15 cellular contexts compared by ENCODE assay signal in genomic region chr10:121137533-121137932, GRCh38.
"Had no signal": no experiment of that assay in that cellular context is flagged by ENCODE, and none has a peak within 500 bp of the region (broad histone marks: within the 10 kb centered on the region; RNA-seq: fewer than 3 reads in every experiment).

No MANE protein-coding gene starts in this region.

- H3K27me3 ChIP-seq: esophagus muscularis mucosa, gastrocnemius medialis, neutrophil, tibial nerve had no signal

- H3K36me3 ChIP-seq: esophagus muscularis mucosa, gastrocnemius medialis, heart right ventricle, neutrophil, tibial nerve had no signal

- H3K9me3 ChIP-seq: esophagus muscularis mucosa, gastrocnemius medialis, heart right ventricle, neutrophil had no signal

- H3K4me2 ChIP-seq: smooth muscle cell had no signal

- H3K4me1 ChIP-seq: gastrocnemius medialis, heart right ventricle had no signal

- H3K4me3 ChIP-seq: esophagus muscularis mucosa, gastrocnemius medialis, heart right ventricle, smooth muscle cell, tibial nerve had no signal

- H3K27ac ChIP-seq: epithelial cell of prostate, esophagus muscularis mucosa, gastrocnemius medialis, heart right ventricle, neutrophil, tibial nerve had no signal

- DNase-seq: cerebellar nuclear complex; effector memory CD8-positive, alpha-beta T cell; gastrocnemius medialis; heart right ventricle; hypothalamus; kidney glomerular epithelial cell; posterior cingulate gyrus; right cardiac atrium; stimulated activated CD4-positive, alpha-beta T cell treated with anti-CD3 and anti-CD28 coated beads, Interleukin-2, amount 100 ng/mL, for 48 hours; stimulated activated naive CD4-positive, alpha-beta T cell treated with Interleukin-2 at 50 U/mL for 16 hours had no signal
